In the genomic region with DNA sequence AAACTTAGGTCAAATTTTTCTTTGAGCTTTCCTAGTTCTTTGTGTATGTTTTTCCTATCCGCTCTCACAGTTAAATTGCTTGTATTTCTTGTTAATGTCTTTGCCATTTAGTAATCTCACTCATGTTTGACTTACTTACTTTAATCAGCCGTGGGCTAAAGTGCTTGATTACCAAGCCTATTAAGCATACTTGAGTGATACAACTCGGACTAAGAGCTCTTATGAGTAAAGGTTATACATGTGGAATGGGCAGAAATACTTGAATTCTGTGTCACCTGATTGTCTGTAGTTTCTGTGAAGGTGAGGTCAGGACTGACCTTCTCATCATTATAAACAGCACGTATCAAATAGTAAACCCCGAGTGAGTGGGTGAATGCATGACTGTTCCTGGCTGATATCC, we compare ENCODE assay signal across 26 cellular contexts.
"Had no signal": no experiment of that assay in that cellular context is flagged by ENCODE, and none has a peak within 500 bp of the region (broad histone marks: within the 10 kb centered on the region; RNA-seq: fewer than 3 reads in every experiment).

No MANE protein-coding gene starts in this region.

- H3K4me1 Mint-ChIP-seq: activated naive CD8-positive, alpha-beta T cell treated with anti-CD3 and anti-CD28 coated beads, Interleukin-2, amount 10 ng/mL, durations not matched to agents 7 days and 5 days; T-helper 17 cell; WTC11 had no signal

- H3K4me1 ChIP-seq: adrenal gland, breast epithelium had no signal

- H3K36me3 ChIP-seq: adrenal gland, breast epithelium had no signal

- DNase-seq: activated CD4-positive, alpha-beta T cell treated with anti-CD3 and anti-CD28 coated beads for 48 hours; activated CD4-positive, alpha-beta T cell treated with anti-CD3 and anti-CD28 coated beads, Interleukin-2, amount 50 U/mL, for 4 hours; activated CD4-positive, CD25-positive, alpha-beta regulatory T cell treated with anti-CD3 and anti-CD28 coated beads, Interleukin-2, amount 50 U/mL, for 72 hours; activated CD8-positive, alpha-beta memory T cell treated with anti-CD3 and anti-CD28 coated beads, Interleukin-2, amount 50 U/mL, for 48 hours; activated CD8-positive, alpha-beta T cell treated with anti-CD3 and anti-CD28 coated beads, Interleukin-2, amount 10 ng/mL, durations not matched to agents 7 days and 5 days; activated naive CD4-positive, alpha-beta T cell treated with anti-CD3 and anti-CD28 coated beads, Interleukin-2, amount 50 U/mL, for 16 hours; activated naive CD8-positive, alpha-beta T cell treated with anti-CD3 and anti-CD28 coated beads, Interleukin-2, amount 10 ng/mL, durations not matched to agents 7 days and 5 days; activated T-cell treated with anti-CD3 and anti-CD28 coated beads, Interleukin-2, amount 50 U/mL, for 1 hour; adrenal gland; anterior cingulate cortex; central memory CD4-positive, alpha-beta T cell; MM.1S; NCI-H1105; NCI-H1436; NCI-H1694 treated with DMSO at 0.1 percent for 48 hours; NCI-H2081; NCI-H2171; NCI-H2227 treated with DMSO at 0.1 percent for 48 hours; PC-3; SHP77 treated with DMSO at 0.1 percent for 48 hours; T-helper 17 cell; T-helper 9 cell had no signal

- H3K27ac ChIP-seq: adrenal gland, breast epithelium, KMS-11 had no signal

- ATAC-seq: activated CD8-positive, alpha-beta T cell treated with anti-CD3 and anti-CD28 coated beads, Interleukin-2, amount 10 ng/mL, durations not matched to agents 7 days and 5 days; PC-3; T-helper 17 cell; WTC11 had no signal

- H3K27ac Mint-ChIP-seq: activated CD8-positive, alpha-beta T cell treated with anti-CD3 and anti-CD28 coated beads, Interleukin-2, amount 10 ng/mL, durations not matched to agents 7 days and 5 days; activated naive CD8-positive, alpha-beta T cell treated with anti-CD3 and anti-CD28 coated beads, Interleukin-2, amount 10 ng/mL, durations not matched to agents 7 days and 5 days; T-helper 17 cell; WTC11 had no signal

- H3K4me2 ChIP-seq: KMS-11 had no signal

- H3K27me3 ChIP-seq: adrenal gland, breast epithelium had no signal

- H3K36me3 Mint-ChIP-seq: activated naive CD8-positive, alpha-beta T cell treated with anti-CD3 and anti-CD28 coated beads, Interleukin-2, amount 10 ng/mL, durations not matched to agents 7 days and 5 days had no signal

- H3K27me3 Mint-ChIP-seq: activated naive CD8-positive, alpha-beta T cell treated with anti-CD3 and anti-CD28 coated beads, Interleukin-2, amount 10 ng/mL, durations not matched to agents 7 days and 5 days; T-helper 17 cell had no signal

- H3K9ac ChIP-seq: KMS-11 had no signal

- H3K4me3 ChIP-seq: adrenal gland, breast epithelium had no signal

- H3K9me3 ChIP-seq: adrenal gland, breast epithelium had no signal

- FAIRE-seq: RCC 7860 had no signal

- H3K4me3 Mint-ChIP-seq: activated CD8-positive, alpha-beta T cell treated with anti-CD3 and anti-CD28 coated beads, Interleukin-2, amount 10 ng/mL, durations not matched to agents 7 days and 5 days; activated naive CD8-positive, alpha-beta T cell treated with anti-CD3 and anti-CD28 coated beads, Interleukin-2, amount 10 ng/mL, durations not matched to agents 7 days and 5 days; T-helper 17 cell; WTC11 had no signal
